1 cellular context compared by ENCODE assay signal in the genomic region with DNA sequence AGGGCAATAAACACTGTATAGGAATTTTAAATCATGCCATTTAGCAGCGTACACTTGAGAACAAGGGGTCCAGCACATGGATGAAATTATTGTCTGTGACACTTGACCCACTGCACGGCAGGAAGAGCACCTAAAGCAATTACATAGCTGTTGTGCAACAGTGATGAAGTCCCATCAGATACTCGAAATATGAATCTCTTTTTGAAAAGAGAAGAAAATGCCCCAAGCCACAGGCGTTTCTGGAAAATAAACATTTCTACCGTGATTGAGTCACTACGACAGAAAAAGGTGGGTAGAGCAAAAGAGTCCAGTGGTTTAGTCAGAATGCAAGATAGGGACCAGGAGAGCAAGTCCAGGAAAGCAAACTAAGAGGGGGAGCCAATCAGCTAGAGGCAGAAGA.
TF ChIP-seq lines count a peak whose summit lies in the region.

No MANE protein-coding gene starts in this region.

TF ChIP-seq in HepG2, 621 proteins besides CTCF, POLR2A, EP300 and RAD21:
- no peak for TF ChIP-seq TCF7L2 (IDR thresholded peaks at IDR 0.05; ENCODE audit: low read depth, low read length)
- TF ChIP-seq, protein P1, sequence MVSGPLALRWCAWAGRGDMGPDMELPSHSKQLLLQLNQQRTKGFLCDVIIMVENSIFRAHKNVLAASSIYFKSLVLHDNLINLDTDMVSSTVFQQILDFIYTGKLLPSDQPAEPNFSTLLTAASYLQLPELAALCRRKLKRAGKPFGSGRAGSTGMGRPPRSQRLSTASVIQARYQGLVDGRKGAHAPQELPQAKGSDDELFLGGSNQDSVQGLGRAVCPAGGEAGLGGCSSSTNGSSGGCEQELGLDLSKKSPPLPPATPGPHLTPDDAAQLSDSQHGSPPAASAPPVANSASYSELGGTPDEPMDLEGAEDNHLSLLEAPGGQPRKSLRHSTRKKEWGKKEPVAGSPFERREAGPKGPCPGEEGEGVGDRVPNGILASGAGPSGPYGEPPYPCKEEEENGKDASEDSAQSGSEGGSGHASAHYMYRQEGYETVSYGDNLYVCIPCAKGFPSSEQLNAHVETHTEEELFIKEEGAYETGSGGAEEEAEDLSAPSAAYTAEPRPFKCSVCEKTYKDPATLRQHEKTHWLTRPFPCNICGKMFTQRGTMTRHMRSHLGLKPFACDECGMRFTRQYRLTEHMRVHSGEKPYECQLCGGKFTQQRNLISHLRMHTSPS (CRISPR knock-in tag; IDR thresholded peaks at IDR 0.05; ENCODE audit: low read depth): no peak
- TF ChIP-seq CEBPB (IDR thresholded peaks at IDR 0.05; ENCODE audit: borderline replicate concordance, low read depth, low read length): 0 out of 2 replicates have a peak, but pooled peaks have one; percentile 20
- no peak for TF ChIP-seq ZNF274 (CRISPR knock-in tag; IDR thresholded peaks at IDR 0.05)
- TF ChIP-seq, protein P2, sequence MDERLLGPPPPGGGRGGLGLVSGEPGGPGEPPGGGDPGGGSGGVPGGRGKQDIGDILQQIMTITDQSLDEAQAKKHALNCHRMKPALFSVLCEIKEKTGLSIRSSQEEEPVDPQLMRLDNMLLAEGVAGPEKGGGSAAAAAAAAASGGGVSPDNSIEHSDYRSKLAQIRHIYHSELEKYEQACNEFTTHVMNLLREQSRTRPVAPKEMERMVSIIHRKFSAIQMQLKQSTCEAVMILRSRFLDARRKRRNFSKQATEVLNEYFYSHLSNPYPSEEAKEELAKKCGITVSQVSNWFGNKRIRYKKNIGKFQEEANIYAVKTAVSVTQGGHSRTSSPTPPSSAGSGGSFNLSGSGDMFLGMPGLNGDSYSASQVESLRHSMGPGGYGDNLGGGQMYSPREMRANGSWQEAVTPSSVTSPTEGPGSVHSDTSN (CRISPR knock-in tag; IDR thresholded peaks at IDR 0.05): no peak
- TF ChIP-seq, protein P3, sequence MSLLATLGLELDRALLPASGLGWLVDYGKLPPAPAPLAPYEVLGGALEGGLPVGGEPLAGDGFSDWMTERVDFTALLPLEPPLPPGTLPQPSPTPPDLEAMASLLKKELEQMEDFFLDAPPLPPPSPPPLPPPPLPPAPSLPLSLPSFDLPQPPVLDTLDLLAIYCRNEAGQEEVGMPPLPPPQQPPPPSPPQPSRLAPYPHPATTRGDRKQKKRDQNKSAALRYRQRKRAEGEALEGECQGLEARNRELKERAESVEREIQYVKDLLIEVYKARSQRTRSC (CRISPR knock-in tag; IDR thresholded peaks at IDR 0.05; ENCODE audit: low read depth): no peak
- TF ChIP-seq ZNF343 (CRISPR knock-in tag; IDR thresholded peaks at IDR 0.05): no peak
